In genomic region chr11:13338437-13339069, GRCh38 we compare ENCODE assay signal across 8 cellular contexts.
DNase-seq lines count a peak whose midpoint lies in the region; ATAC-seq and TF ChIP-seq lines count a peak whose summit lies in the region.

No MANE protein-coding gene starts in this region.

- no peaks in the 10 kb centered on the region for H3K36me3 ChIP-seq in mucosa of rectum (ENCODE audit: control insufficient read depth in 2 of 2, insufficient read depth in 2 of 2, low read length in 2 of 2)

- DNase-seq in AG10803 (ENCODE audit: low read depth): peak; percentile 73
- peak; percentile 70 for DNase-seq in LoVo (ENCODE audit: low spot score)
- no peak for DNase-seq in astrocyte of the cerebellum (ENCODE audit: low read depth)
- no peak for DNase-seq in caudate nucleus (lab: John Stamatoyannopoulos, UW)

- H3K27me3 ChIP-seq in mucosa of rectum (ENCODE audit: control insufficient read depth in 2 of 2, insufficient read depth in 2 of 2, low read length in 2 of 2): no peaks in the 10 kb centered on the region

- in situ Hi-C loops in astrocyte of the cerebellum (cut with HindIII; ENCODE audit: low sequenced_read_pairs): no loop called here

- no peak for ATAC-seq in GM18517 (IDR thresholded peaks at IDR 0.05; ENCODE audit: unreplicated experiment)
- ATAC-seq in HG02763 (IDR thresholded peaks at IDR 0.05; ENCODE audit: unreplicated experiment): no peak
- no peak for ATAC-seq in GM21381 (IDR thresholded peaks at IDR 0.05; ENCODE audit: unreplicated experiment)

- H3K27ac ChIP-seq in mucosa of rectum (ENCODE audit: low read depth in 2 of 2, low read length in 2 of 2) (no peak overlapping the region), caudate nucleus (ENCODE audit: low read depth, low read length) (no peak overlapping the region)

- no peaks in the 10 kb centered on the region for H3K9me3 ChIP-seq in mucosa of rectum (ENCODE audit: control insufficient read depth in 2 of 2, low read length in 2 of 2)

- 0 out of 2 replicates have a peak, but pooled peaks have one; percentile 2 for TF ChIP-seq CTCF in AG10803 (conservative IDR thresholded peaks at IDR 0.05; ENCODE audit: low read length)
- TF ChIP-seq CTCF in astrocyte of the cerebellum (IDR thresholded peaks at IDR 0.05; ENCODE audit: low read depth, low read length, missing control alignments): no peak

- no peak overlapping the region for H3K9ac ChIP-seq in mucosa of rectum (ENCODE audit: low read depth in 1 of 2, low read length in 2 of 2)

- H3K4me1 ChIP-seq in mucosa of rectum (ENCODE audit: control insufficient read depth in 2 of 2, insufficient read depth in 2 of 2, low read length in 2 of 2): peaks cover 5 to 13% of the 10 kb centered on the region in 2 donors

- H3K4me3 ChIP-seq in AG10803 (ENCODE audit: low read length) (peak overlapping the region; percentile 57), astrocyte of the cerebellum (ENCODE audit: low read depth, low read length) (peak overlapping the region; percentile 14), mucosa of rectum (ENCODE audit: low read length in 2 of 2) (peak overlapping the region; percentile 21 to 42)

Comparison
In these comparisons a context has a peak if more than half of its experiments do, and no peak if none do; other contexts are left out.
1. DNase-seq: peak in AG10803 (single experiment) and LoVo (single experiment); none in astrocyte of the cerebellum (single experiment) and caudate nucleus (0 of 61).
2. Peak in every context shown above with its lines, with median percentiles within 50 percentile points of each other: H3K4me3 ChIP-seq.